Comparison of ENCODE assay signal across 14 cellular contexts in genomic region chr6:35722121-35722761, GRCh38. TPM values are rescaled to one million over a fixed set of nuclear protein-coding genes. Genes with fewer than 3 reads are reported as not detected.
DNase-seq lines count a peak whose midpoint lies in the region; ATAC-seq and TF ChIP-seq lines count a peak whose summit lies in the region.
"Had no signal": no experiment of that assay in that cellular context is flagged by ENCODE, and none has a peak within 500 bp of the region (broad histone marks: within the 10 kb centered on the region; RNA-seq: fewer than 3 reads in every experiment).

No MANE protein-coding gene starts in this region.

- peak overlapping the region; percentile 60 to 63 for H3K27ac Mint-ChIP-seq in T-cell

- H3K4me1 Mint-ChIP-seq in T-cell, result peaks cover 82 to 85% (median 84%) of the 10 kb centered on the region in 3 donors

- CTCF ChIA-PET in T-cell (lab: Charles Lee), result no interaction called here

- no peak for TF ChIP-seq CTCF in 22Rv1 (IDR thresholded peaks at IDR 0.05)

- no peaks in the 10 kb centered on the region for H3K27me3 Mint-ChIP-seq in T-cell

- POLR2A ChIA-PET in T-cell (lab: Charles Lee), result interaction anchor here in 1 of 2 donors (0.7 kb wide), 1 partner anchor 52 kb away, joined by 3 read pairs; no protein-coding TSS in a partner anchor

- H3K36me3 Mint-ChIP-seq in T-cell, result no peaks in the 10 kb centered on the region

- DNase-seq in T-cell (no peak), left cardiac atrium (peak; percentile 60), posterior vena cava (ENCODE audit: low spot score) (peak; percentile 71), AML-193 (lab: John Stamatoyannopoulos, UW) (no peak), NCI-H187 (lab: John Stamatoyannopoulos, UW) (no peak)
- no peak for DNase-seq in activated T-cell treated with anti-CD3 and anti-CD28 coated beads, Interleukin-2, amount 50 U/mL, for 48 hours
- DNase-seq: NCI-H1105 treated with DMSO at 0.1 percent for 48 hours, NCI-H748 treated with DMSO at 0.1 percent for 48 hours, SIG-M5 had no signal

- no peak for ATAC-seq in T-cell (replicated peaks in 1 of 4)
- ATAC-seq in left cardiac atrium, result peak in 1 of 2 donors; percentile 10
- ATAC-seq in HG03378 (IDR thresholded peaks at IDR 0.05; ENCODE audit: unreplicated experiment), result no peak

- H3K9me3 Mint-ChIP-seq in T-cell, result no peaks in the 10 kb centered on the region

- H3K4me3 Mint-ChIP-seq in T-cell, result peak overlapping the region in 1 of 3 donors; percentile 6

- H3K27ac ChIP-seq in 22Rv1, result peak overlapping the region; percentile 100
- H3K27ac ChIP-seq: pancreas had no signal

- intact Hi-C loops in left cardiac atrium (cut with DNase I) (loop anchor here in 1 of 2 donors (5.0 kb wide), 1 partner anchor 35 kb away; the partner anchor contains the start of gene FKBP5), posterior vena cava (cut with DNase I) (no loop called here)

RNA-seq across cellular contexts. Expression of gene ARMC12, which starts 14.6 kb away (rescaled TPM):
- total RNA-seq in T-cell (1 to 10 TPM in 2 of 5 donors, under 1 TPM in 3; 0.63 to 1.8 (median 0.90) TPM), left cardiac atrium (under 1 TPM; 0.21 to 0.29 TPM), posterior vena cava (1 to 10 TPM in 1 of 2 donors, under 1 TPM in 1; 0.57 to 1.1 TPM)

RNA-seq across cellular contexts. Expression of gene FKBP5, which starts 33.5 kb away (rescaled TPM):
- total RNA-seq in T-cell (100 to 1,000 TPM in 1 of 5 donors, 10 to 100 TPM in 4; 61.4 to 130 (median 63.9) TPM), left cardiac atrium (100 to 1,000 TPM; 101 to 117 TPM), posterior vena cava (100 to 1,000 TPM in 1 of 2 donors, 10 to 100 TPM in 1; 83.1 to 193 TPM)

RNA-seq across cellular contexts. Expression of gene CLPSL2, which starts 54.2 kb away (rescaled TPM):
- total RNA-seq in T-cell (not detected), left cardiac atrium (not detected), posterior vena cava (not detected)
- total RNA-seq: frontal cortex, kidney epithelial cell had no signal

RNA-seq across cellular contexts. Expression of gene CLPSL1, which starts 58.6 kb away (rescaled TPM):
- not detected for total RNA-seq in T-cell
- total RNA-seq in left cardiac atrium, result not detected
- total RNA-seq in posterior vena cava, result not detected
- total RNA-seq: frontal cortex, kidney epithelial cell had no signal

Comparison
In these comparisons a context has a peak if more than half of its experiments do, and no peak if none do; other contexts are left out.
1. DNase-seq: peak in left cardiac atrium (single experiment) and posterior vena cava (single experiment); none in T-cell (0 of 34), AML-193 (0 of 2), NCI-H187 (0 of 2) and activated T-cell treated with anti-CD3 and anti-CD28 coated beads, Interleukin-2, amount 50 U/mL, for 48 hours (0 of 2).